ENCODE assay signal across 15 cellular contexts in genomic region chr18:12005542-12006487, GRCh38. TPM values are rescaled to one million over a fixed set of nuclear protein-coding genes. Genes with fewer than 3 reads are reported as not detected.
DNase-seq lines count a peak whose midpoint lies in the region; ATAC-seq, FAIRE-seq and TF ChIP-seq lines count a peak whose summit lies in the region.
"Had no signal": no experiment of that assay in that cellular context is flagged by ENCODE, and none has a peak within 500 bp of the region (broad histone marks: within the 10 kb centered on the region; RNA-seq: fewer than 3 reads in every experiment).

No MANE protein-coding gene starts in this region.

- no peaks in the 10 kb centered on the region for H3K27me3 ChIP-seq in BLaER1
- no peaks in the 10 kb centered on the region for H3K27me3 ChIP-seq in GM23248 (replicated peaks; ENCODE audit: insufficient read depth)
- no peaks in the 10 kb centered on the region for H3K27me3 ChIP-seq in astrocyte (ENCODE audit: insufficient read depth, low read length)
- no peaks in the 10 kb centered on the region for H3K27me3 ChIP-seq in mucosa of rectum (ENCODE audit: control insufficient read depth in 2 of 2, insufficient read depth in 2 of 2, low read length in 2 of 2)
- H3K27me3 ChIP-seq in gastrocnemius medialis, result no peaks in the 10 kb centered on the region

- no peak overlapping the region for H3K27ac Mint-ChIP-seq in astrocyte (ENCODE audit: unreplicated experiment)
- H3K27ac Mint-ChIP-seq: B cell, WTC11 had no signal

- no peaks in the 10 kb centered on the region for H3K9me2 ChIP-seq in GM23248 (ENCODE audit: insufficient read depth)

- FAIRE-seq in astrocyte (lab: Jason Lieb, UNC), result no peak
- FAIRE-seq: GM19239 had no signal

- H3K9me3 Mint-ChIP-seq in astrocyte (ENCODE audit: unreplicated experiment), result no peaks in the 10 kb centered on the region
- H3K9me3 Mint-ChIP-seq: WTC11 had no signal

- H3K36me3 ChIP-seq in BLaER1 (peaks cover 88% of the 10 kb centered on the region), GM23248 (ENCODE audit: low read depth) (no peaks in the 10 kb centered on the region), astrocyte (ENCODE audit: insufficient read depth, low read length) (no peaks in the 10 kb centered on the region), mucosa of rectum (ENCODE audit: control insufficient read depth in 2 of 2, insufficient read depth in 2 of 2, low read length in 2 of 2) (peaks cover 7 to 20% of the 10 kb centered on the region in 2 donors), gastrocnemius medialis (peaks cover 0 to 41% of the 10 kb centered on the region in 2 donors)

- no peak overlapping the region for H3K4me3 ChIP-seq in BLaER1
- no peak overlapping the region for H3K4me3 ChIP-seq in GM23248
- H3K4me3 ChIP-seq in astrocyte (ENCODE audit: insufficient read depth, low read depth, low read length), result no peak overlapping the region
- peak overlapping the region in 1 of 2 donors; percentile 46 for H3K4me3 ChIP-seq in mucosa of rectum (ENCODE audit: low read length in 2 of 2)
- no peak overlapping the region for H3K4me3 ChIP-seq in gastrocnemius medialis

- no peaks in the 10 kb centered on the region for H3F3A ChIP-seq in GM23248 (ENCODE audit: insufficient read depth)

- TF ChIP-seq POLR2A in gastrocnemius medialis (IDR thresholded peaks at IDR 0.05), result no peak

- no peak overlapping the region for H3K9ac ChIP-seq in BLaER1
- H3K9ac ChIP-seq in GM23248, result no peak overlapping the region
- H3K9ac ChIP-seq in astrocyte (ENCODE audit: low read length), result no peak overlapping the region
- H3K9ac ChIP-seq in mucosa of rectum (ENCODE audit: low read depth in 1 of 2, low read length in 2 of 2), result peak overlapping the region; percentile 72 to 85

- peaks cover 2% of the 10 kb centered on the region for H3K36me3 Mint-ChIP-seq in astrocyte (ENCODE audit: low read depth, unreplicated experiment)

- peak; percentile 26 for DNase-seq in GM23248
- no peak for DNase-seq in astrocyte (ENCODE audit: low read depth)
- no peak for DNase-seq in globus pallidus (ENCODE audit: low spot score)
- DNase-seq in gastrocnemius medialis, result no peak
- DNase-seq: activated gamma-delta T cell; central memory CD4-positive, alpha-beta T cell; NCI-H2171; Right ventricle myocardium superior had no signal

- H2AFZ ChIP-seq in GM23248 (no peak overlapping the region), astrocyte (ENCODE audit: low read depth, low read length) (no peak overlapping the region)

- no peak overlapping the region for H3K4me3 Mint-ChIP-seq in astrocyte (ENCODE audit: unreplicated experiment)
- H3K4me3 Mint-ChIP-seq: B cell, WTC11 had no signal

- WGBS in GM23248 (ENCODE audit: low coverage in 1 of 2, low lambda C conversion rate in 2 of 2, missing lambda C conversion rate in 2 of 2), 2 experiments, result 52 to 61% methylated on average over 15 of the region's 15 CpGs

- H3K27ac ChIP-seq in BLaER1 (no peak overlapping the region), GM23248 (no peak overlapping the region), astrocyte (ENCODE audit: low read depth, low read length) (no peak overlapping the region), mucosa of rectum (ENCODE audit: low read depth in 2 of 2, low read length in 2 of 2) (peak overlapping the region; percentile 95 to 97), gastrocnemius medialis (peak overlapping the region in 1 of 4 donors; percentile 11)

- intact Hi-C loops in gastrocnemius medialis (cut with DNase I; ENCODE audit: low total_unique reads), result no loop called here

- in situ Hi-C loops in GM23248 (cut with MboI) (loop anchor here (10.0 kb wide), 1 partner anchor 271 kb away; no protein-coding TSS in a partner anchor), gastrocnemius medialis (cut with MboI; ENCODE audit: low sequenced_read_pairs in 4 of 4) (loop anchor here in 1 of 4 donors (25.0 kb wide), 1 partner anchor 269 kb away; no protein-coding TSS in a partner anchor)

- ATAC-seq in GM18517 (IDR thresholded peaks at IDR 0.05; ENCODE audit: unreplicated experiment), result no peak
- no peak for ATAC-seq in GM19467 (IDR thresholded peaks at IDR 0.05; ENCODE audit: unreplicated experiment)
- ATAC-seq in gastrocnemius medialis, result no peak
- ATAC-seq: WTC11 had no signal

- TF ChIP-seq CTCF in astrocyte (IDR thresholded peaks at IDR 0.05; ENCODE audit: insufficient read depth, low read depth, low read length) (no peak), gastrocnemius medialis (IDR thresholded peaks at IDR 0.05 in 4 of 5, conservative IDR thresholded peaks at IDR 0.05 in 1 of 5) (no peak)

- H3K79me2 ChIP-seq in GM23248 (ENCODE audit: insufficient read depth) (no peaks in the 10 kb centered on the region), astrocyte (ENCODE audit: insufficient read depth, low read length) (no peaks in the 10 kb centered on the region)

- H3K27me3 Mint-ChIP-seq in astrocyte (ENCODE audit: low read depth, unreplicated experiment), result peaks cover 2% of the 10 kb centered on the region
- H3K27me3 Mint-ChIP-seq: B cell had no signal

- H3K4me2 ChIP-seq in BLaER1 (peak overlapping the region; percentile 50), GM23248 (ENCODE audit: unreplicated experiment) (no peak overlapping the region), astrocyte (ENCODE audit: low read length) (peak overlapping the region; percentile 23)

- H3K4me1 ChIP-seq in BLaER1 (peaks cover 17% of the 10 kb centered on the region), GM23248 (ENCODE audit: insufficient read depth) (peaks cover 7% of the 10 kb centered on the region; the same call in 1 of the 2 replicates), astrocyte (ENCODE audit: insufficient read depth, low read length) (peaks cover 6% of the 10 kb centered on the region), mucosa of rectum (ENCODE audit: control insufficient read depth in 2 of 2, insufficient read depth in 2 of 2, low read length in 2 of 2) (peaks cover 48 to 84% of the 10 kb centered on the region in 2 donors), gastrocnemius medialis (peaks cover 3% of the 10 kb centered on the region in 2 donors)

- H4K20me1 ChIP-seq in BLaER1, result peaks cover 24% of the 10 kb centered on the region
- no peaks in the 10 kb centered on the region for H4K20me1 ChIP-seq in GM23248 (ENCODE audit: insufficient read depth)
- H4K20me1 ChIP-seq in astrocyte (ENCODE audit: insufficient read depth, low read length), result no peaks in the 10 kb centered on the region

- H3K9me3 ChIP-seq in BLaER1 (no peaks in the 10 kb centered on the region), GM23248 (ENCODE audit: low read depth) (no peaks in the 10 kb centered on the region), astrocyte (ENCODE audit: insufficient read depth, low read depth, low read length) (no peaks in the 10 kb centered on the region), mucosa of rectum (ENCODE audit: control insufficient read depth in 2 of 2, low read length in 2 of 2) (no peaks in the 10 kb centered on the region), gastrocnemius medialis (no peaks in the 10 kb centered on the region)

- H3K4me1 Mint-ChIP-seq in astrocyte (ENCODE audit: low read depth, unreplicated experiment), result peaks cover 5% of the 10 kb centered on the region
- H3K4me1 Mint-ChIP-seq: WTC11 had no signal

RNA-seq across cellular contexts. Expression of gene IMPA2, which starts 24.5 kb away (rescaled TPM):
- total RNA-seq in GM23248 (2014; rRNA removed; shearing (Covaris generic)), result 11.1 and 13.0 TPM in 2 replicates
- 8.0 and 8.1 TPM in 2 replicates for polyA plus RNA-seq in GM23248 (2016; fragmentation: Nextera tagmentation; extraction: Ambion mirVana)
- total RNA-seq in astrocyte (4.1 and 4.8 TPM in 2 replicates), gastrocnemius medialis (100 to 1,000 TPM; 245 to 391 (median 274) TPM)

Comparison
In these comparisons a context has a peak if more than half of its experiments do, and no peak if none do; other contexts are left out.
1. H3K27ac ChIP-seq: peak in mucosa of rectum (2 of 2); none in BLaER1 (single experiment), GM23248 (single experiment) and astrocyte (single experiment).
2. H3K9ac ChIP-seq: peak in mucosa of rectum (2 of 2); none in BLaER1 (single experiment), GM23248 (single experiment) and astrocyte (single experiment).
3. RNA of gene IMPA2, which starts 24.5 kb away (total RNA-seq): 245 to 391 TPM in gastrocnemius medialis; 11.1 to 13.0 TPM in GM23248 and 4.1 to 4.8 TPM in astrocyte; every median in the first group is over 10 times any median in the second.